26 cellular contexts compared by ENCODE assay signal in genomic region chr4:175758050-175758449, GRCh38. TPM values are rescaled to one million over a fixed set of nuclear protein-coding genes. Genes with fewer than 3 reads are reported as not detected.
DNase-seq lines count a peak whose midpoint lies in the region; ATAC-seq, FAIRE-seq and TF ChIP-seq lines count a peak whose summit lies in the region.
"Had no signal": no experiment of that assay in that cellular context is flagged by ENCODE, and none has a peak within 500 bp of the region (broad histone marks: within the 10 kb centered on the region; RNA-seq: fewer than 3 reads in every experiment).

No MANE protein-coding gene starts in this region.

- CTCF ChIA-PET in HepG2 (lab: Yijun Ruan, JAX; ENCODE audit: low intra/inter-chr PET ratio, low total read pairs) = no interaction called here

- TF ChIP-seq RAD21 in HepG2 (CRISPR knock-in tag; IDR thresholded peaks at IDR 0.05) = no peak

- H3K9ac ChIP-seq in HepG2 (ENCODE audit: insufficient read depth, low read depth, low read length) = no peak overlapping the region
- H3K9ac ChIP-seq: BLaER1 treated with 17β-estradiol and CSF1 and Interleukin-3, amounts not matched to agents 10 nM and 100 nM; GM23248 had no signal

- no peaks in the 10 kb centered on the region for H3K4me1 ChIP-seq in HepG2 (ENCODE audit: insufficient read depth, low read length)
- H3K4me1 ChIP-seq in right lobe of liver = no peaks in the 10 kb centered on the region
- no peaks in the 10 kb centered on the region for H3K4me1 ChIP-seq in gastroesophageal sphincter
- H3K4me1 ChIP-seq in body of pancreas = no peaks in the 10 kb centered on the region
- H3K4me1 ChIP-seq: BE2C had no signal

- no peaks in the 10 kb centered on the region for H3K79me2 ChIP-seq in HepG2 (ENCODE audit: insufficient read depth, low read length)

- H3K4me2 ChIP-seq in HepG2 (ENCODE audit: low read depth, low read length) = no peak overlapping the region
- H3K4me2 ChIP-seq: BLaER1 treated with 17β-estradiol and CSF1 and Interleukin-3, amounts not matched to agents 10 nM and 100 nM had no signal

- no peak for ATAC-seq in HepG2
- no peak for ATAC-seq in right lobe of liver
- no peak for ATAC-seq in gastroesophageal sphincter
- ATAC-seq in body of pancreas = no peak
- ATAC-seq: GM12878, HCT116 had no signal

- peaks cover 0 to 5% (median 0%) of the 10 kb centered on the region in 5 experiments for H3K9me3 Mint-ChIP-seq in brain
- H3K9me3 Mint-ChIP-seq: H9 had no signal

- no peak for TF ChIP-seq EP300 in HepG2 (IDR thresholded peaks at IDR 0.05; ENCODE audit: low read depth in 2 of 2, low read length in 2 of 2)
- TF ChIP-seq EP300 in HepG2 (CRISPR knock-in tag; IDR thresholded peaks at IDR 0.05; ENCODE audit: borderline replicate concordance) = no peak
- TF ChIP-seq EP300 in gastroesophageal sphincter (IDR thresholded peaks at IDR 0.05) = no peak

- no peak for TF ChIP-seq POLR2A in HepG2 (IDR thresholded peaks at IDR 0.05; ENCODE audit: insufficient read depth in 1 of 2, low read depth in 2 of 2, low read length in 2 of 2)
- no peak for TF ChIP-seq POLR2A in right lobe of liver (IDR thresholded peaks at IDR 0.05)
- no peak for TF ChIP-seq POLR2A in gastroesophageal sphincter (IDR thresholded peaks at IDR 0.05)
- TF ChIP-seq POLR2A in body of pancreas (IDR thresholded peaks at IDR 0.05) = no peak

- POLR2A ChIA-PET in HepG2 (lab: Yijun Ruan, JAX) = no interaction called here

- BruUV-seq in HepG2 (replicated peaks; lab: Mats Ljungman, UMichigan) = no TSS peak

- FAIRE-seq in HepG2 (lab: Jason Lieb, UNC) = no peak
- FAIRE-seq: A204.1, D721Med, GM12878, GM19239 had no signal

- H3K9me3 ChIP-seq in HepG2 (ENCODE audit: low read length) = no peaks in the 10 kb centered on the region
- no peaks in the 10 kb centered on the region for H3K9me3 ChIP-seq in right lobe of liver
- H3K9me3 ChIP-seq in gastroesophageal sphincter = no peaks in the 10 kb centered on the region
- no peaks in the 10 kb centered on the region for H3K9me3 ChIP-seq in body of pancreas
- H3K9me3 ChIP-seq: BE2C; BLaER1 treated with 17β-estradiol and CSF1 and Interleukin-3, amounts not matched to agents 10 nM and 100 nM had no signal

- H3K27me3 ChIP-seq in HepG2 (ENCODE audit: control insufficient read depth in 1 of 2, insufficient read depth in 2 of 2, low read length in 2 of 2) (no peaks in the 10 kb centered on the region), right lobe of liver (no peaks in the 10 kb centered on the region), dorsolateral prefrontal cortex (no peaks in the 10 kb centered on the region), gastroesophageal sphincter (no peaks in the 10 kb centered on the region), body of pancreas (no peaks in the 10 kb centered on the region)
- H3K27me3 ChIP-seq: BE2C; BLaER1 treated with 17β-estradiol and CSF1 and Interleukin-3, amounts not matched to agents 10 nM and 100 nM had no signal

- no peak for TF ChIP-seq CTCF in HepG2 (CRISPR knock-in tag; IDR thresholded peaks at IDR 0.05)
- TF ChIP-seq CTCF in right lobe of liver (IDR thresholded peaks at IDR 0.05) = no peak
- no peak for TF ChIP-seq CTCF in brain (conservative IDR thresholded peaks at IDR 0.05)
- no peak for TF ChIP-seq CTCF in dorsolateral prefrontal cortex (IDR thresholded peaks at IDR 0.05 in 54 of 56, conservative IDR thresholded peaks at IDR 0.05 in 2 of 56; ENCODE audit: low read depth in 1 of 56, partially characterized antibody in 56 of 56)
- TF ChIP-seq CTCF in foreskin fibroblast (IDR thresholded peaks at IDR 0.05; ENCODE audit: low read depth, low read length) = no peak
- no peak for TF ChIP-seq CTCF in gastroesophageal sphincter (IDR thresholded peaks at IDR 0.05)
- no peak for TF ChIP-seq CTCF in body of pancreas (IDR thresholded peaks at IDR 0.05)

- H3K4me1 Mint-ChIP-seq in brain = peaks cover 52% of the 10 kb centered on the region
- H3K4me1 Mint-ChIP-seq: CD14-positive monocyte; CD8-positive, alpha-beta memory T cell had no signal

- H3K4me3 Mint-ChIP-seq in brain = peak overlapping the region in 1 of 5 experiments; percentile 57
- H3K4me3 Mint-ChIP-seq: CD14-positive monocyte; CD4-positive, alpha-beta T cell; CD8-positive, alpha-beta memory T cell; H9 had no signal

- H2AFZ ChIP-seq in HepG2 (ENCODE audit: low read length) = no peak overlapping the region
- H2AFZ ChIP-seq: GM23248 had no signal

- H3K27ac ChIP-seq in HepG2 (ENCODE audit: extremely low read length, insufficient read depth, low read length) (no peak overlapping the region), right lobe of liver (no peak overlapping the region), dorsolateral prefrontal cortex (peak overlapping the region in 37 of 59 donors; percentile 0 to 75 (median 29)), gastroesophageal sphincter (no peak overlapping the region), body of pancreas (no peak overlapping the region)
- H3K27ac ChIP-seq: 22Rv1; BLaER1 treated with 17β-estradiol and CSF1 and Interleukin-3, amounts not matched to agents 10 nM and 100 nM; GM23248 had no signal

- H3K36me3 Mint-ChIP-seq in brain = peaks cover 29% of the 10 kb centered on the region
- H3K36me3 Mint-ChIP-seq: CD14-positive monocyte; CD8-positive, alpha-beta memory T cell had no signal

- peak overlapping the region in 4 of 5 experiments; percentile 20 to 92 (median 70) for H3K27ac Mint-ChIP-seq in brain
- H3K27ac Mint-ChIP-seq: CD14-positive monocyte; CD4-positive, alpha-beta T cell; CD8-positive, alpha-beta memory T cell; H9 had no signal

- no peaks in the 10 kb centered on the region for H4K20me1 ChIP-seq in HepG2 (ENCODE audit: insufficient read depth, low read length)
- H4K20me1 ChIP-seq: BLaER1 treated with 17β-estradiol and CSF1 and Interleukin-3, amounts not matched to agents 10 nM and 100 nM had no signal

- DNase-seq in HepG2 (ENCODE audit: low spot score) (no peak), right lobe of liver (no peak), dorsolateral prefrontal cortex (no peak), foreskin fibroblast (no peak), body of pancreas (no peak)
- DNase-seq: ACHN; AML-193; BE2C; CD4-positive, alpha-beta T cell; CD8-positive, alpha-beta memory T cell; DMS 273 treated with DMSO at 0.1 percent for 48 hours; DMS79; EL; GDM1; GM23248; H9 had no signal

- intact Hi-C loops in HepG2 (cut with micrococcal nuclease; ENCODE audit: unreplicated experiment) (no loop called here), right lobe of liver (cut with DNase I) (no loop called here), dorsolateral prefrontal cortex (cut with DNase I) (no loop called here), body of pancreas (cut with DNase I) (no loop called here)

- in situ Hi-C loops in HepG2 (cut with HindIII; ENCODE audit: extremely low pct_ligation_motif_present, low pct_unique_long_range_greater_than_20kb) = no loop called here

- H3K4me3 ChIP-seq in HepG2 (replicated peaks in 1 of 3; ENCODE audit: insufficient read depth in 1 of 3, low read depth in 2 of 3, low read length in 3 of 3) = no peak overlapping the region
- H3K4me3 ChIP-seq in right lobe of liver = no peak overlapping the region
- no peak overlapping the region for H3K4me3 ChIP-seq in dorsolateral prefrontal cortex
- H3K4me3 ChIP-seq in foreskin fibroblast (ENCODE audit: low read depth in 1 of 2, low read length in 2 of 2) = no peak overlapping the region
- no peak overlapping the region for H3K4me3 ChIP-seq in gastroesophageal sphincter
- H3K4me3 ChIP-seq in body of pancreas = no peak overlapping the region
- H3K4me3 ChIP-seq: BLaER1 treated with 17β-estradiol and CSF1 and Interleukin-3, amounts not matched to agents 10 nM and 100 nM; GM12878; GM23248 had no signal

- no peaks in the 10 kb centered on the region for H3K27me3 Mint-ChIP-seq in brain
- H3K27me3 Mint-ChIP-seq: CD4-positive, alpha-beta T cell had no signal

- WGBS in HepG2 (ENCODE audit: low lambda C conversion rate) = 2% methylated on average over 2 of the region's 2 CpGs
- WGBS in right lobe of liver (ENCODE audit: insufficient coverage, low coverage, low lambda C conversion rate, missing lambda C conversion rate) = 63% methylated on average over 2 of the region's 2 CpGs
- WGBS in gastroesophageal sphincter (ENCODE audit: low coverage in 1 of 2), 2 donors = 79 to 85% methylated on average over 2 of the region's 2 CpGs
- WGBS in body of pancreas, 2 donors = 56 to 57% methylated on average over 2 of the region's 2 CpGs

- no peaks in the 10 kb centered on the region for H3K36me3 ChIP-seq in HepG2 (replicated peaks in 1 of 2; ENCODE audit: control insufficient read depth in 1 of 2, insufficient read depth in 2 of 2, low read length in 2 of 2)
- no peaks in the 10 kb centered on the region for H3K36me3 ChIP-seq in right lobe of liver
- no peaks in the 10 kb centered on the region for H3K36me3 ChIP-seq in gastroesophageal sphincter
- H3K36me3 ChIP-seq in body of pancreas (replicated peaks in 1 of 2; ENCODE audit: insufficient read depth in 1 of 2, low read depth in 2 of 2) = no peaks in the 10 kb centered on the region
- H3K36me3 ChIP-seq: BE2C; BLaER1 treated with 17β-estradiol and CSF1 and Interleukin-3, amounts not matched to agents 10 nM and 100 nM had no signal

RNA-seq across cellular contexts. Expression of gene GPM6A, which starts 54.0 kb away (rescaled TPM):
- total RNA-seq in HepG2 (2016; rRNA removed; fragmentation: Illumina TruSeq; extraction: Trizol) = not detected in 2 replicates
- not detected in 2 replicates for total RNA-seq in HepG2 (2016; cell fraction: cytosol; rRNA removed; fragmentation: Illumina TruSeq; extraction: Trizol; ENCODE audit: low read depth)
- total RNA-seq in HepG2 (2016; cell fraction: insoluble cytoplasmic fraction; rRNA removed; fragmentation: Illumina TruSeq; extraction: Trizol) = not detected in 2 replicates
- total RNA-seq in HepG2 (2016; cell fraction: membrane; rRNA removed; fragmentation: Illumina TruSeq; extraction: Trizol) = not detected in 2 replicates
- total RNA-seq in HepG2 (2016; cell fraction: nucleus; rRNA removed; fragmentation: Illumina TruSeq; extraction: Trizol) = not detected in 2 replicates
- not detected in 2 replicates for polyA plus RNA-seq in HepG2 (2011; rRNA removed)
- polyA plus RNA-seq in HepG2 (2011; cell fraction: cytosol; rRNA removed) = not detected in 2 replicates
- polyA plus RNA-seq in HepG2 (2011; cell fraction: nucleus; rRNA removed) = not detected in 2 replicates
- not detected in 2 replicates for polyA plus RNA-seq in HepG2 (2012)
- polyA plus RNA-seq in HepG2 (2016; cell fraction: cytosol; fragmentation: Illumina TruSeq; extraction: Trizol; ENCODE audit: low read depth) = not detected in 2 replicates
- not detected in 2 replicates for polyA plus RNA-seq in HepG2 (2016; cell fraction: insoluble cytoplasmic fraction; fragmentation: Illumina TruSeq; extraction: Trizol; ENCODE audit: low read depth)
- polyA plus RNA-seq in HepG2 (2016; cell fraction: membrane; fragmentation: Illumina TruSeq; extraction: Trizol; ENCODE audit: low read depth) = not detected in 2 replicates
- not detected in 2 replicates for polyA plus RNA-seq in HepG2 (2016; cell fraction: nucleus; fragmentation: Illumina TruSeq; extraction: Trizol; ENCODE audit: insufficient read depth, low read depth)
- not detected in 2 replicates for polyA minus RNA-seq in HepG2 (2011; rRNA and poly(A)+ RNA removed; ENCODE audit: low replicate concordance)
- polyA minus RNA-seq in HepG2 (2011; cell fraction: cytosol; rRNA and poly(A)+ RNA removed) = not detected in 2 replicates
- polyA minus RNA-seq in HepG2 (2011; cell fraction: nucleus; rRNA and poly(A)+ RNA removed) = not detected in 2 replicates
- total RNA-seq in right lobe of liver = 10 to 100 TPM in 1 of 6 experiments, 1 to 10 TPM in 5; 4.4 to 10.1 (median 6.9) TPM
- polyA plus RNA-seq in brain (ENCODE audit: insufficient read depth, low read depth, low replicate concordance) = 145 TPM
- total RNA-seq in dorsolateral prefrontal cortex = 1,000 to 10,000 TPM in 72 of 120 experiments, 100 to 1,000 TPM in 48; 499 to 1,580 (median 1,037) TPM
- 100 to 1,000 TPM in 1 of 4 donors, 10 to 100 TPM in 2, 1 to 10 TPM in 1; 6.2 to 104 (median 88.2) TPM for total RNA-seq in gastroesophageal sphincter
- total RNA-seq in body of pancreas = 1 to 10 TPM; 2.0 to 3.9 TPM
- total RNA-seq: CD4-positive, alpha-beta T cell; CD8-positive, alpha-beta memory T cell; GM23248 had no signal
- polyA plus RNA-seq: CD8-positive, alpha-beta memory T cell; GM23248 had no signal

Comparison
In these comparisons a context has a peak if more than half of its experiments do, and no peak if none do; other contexts are left out.
1. H3K27ac ChIP-seq: peak in dorsolateral prefrontal cortex (37 of 59); none in HepG2 (single experiment), right lobe of liver (0 of 3), gastroesophageal sphincter (0 of 4) and body of pancreas (0 of 4).
2. RNA of gene GPM6A, which starts 54.0 kb away (total RNA-seq): 499 to 1,580 TPM in dorsolateral prefrontal cortex; 6.2 to 104 TPM in gastroesophageal sphincter, 4.4 to 10.1 TPM in right lobe of liver, 2.0 to 3.9 TPM in body of pancreas and not detected in HepG2; every median in the first group is over 4 times any median in the second.